ENCODE assay signal across 18 cellular contexts in genomic region chr4:38723726-38724506, GRCh38. TPM values are rescaled to one million over a fixed set of nuclear protein-coding genes. Genes with fewer than 3 reads are reported as not detected.
DNase-seq lines count a peak whose midpoint lies in the region; FAIRE-seq and TF ChIP-seq lines count a peak whose summit lies in the region.
"Had no signal": no experiment of that assay in that cellular context is flagged by ENCODE, and none has a peak within 500 bp of the region (broad histone marks: within the 10 kb centered on the region; RNA-seq: fewer than 3 reads in every experiment).

No MANE protein-coding gene starts in this region.

- in situ Hi-C loops in GM23248 (cut with MboI), result loop anchor here (10.0 kb wide), 1 partner anchor 649 kb away; no protein-coding TSS in a partner anchor

- 86% methylated on average over 7 of the region's 7 CpGs for WGBS in GM23248 (ENCODE audit: low coverage in 1 of 2, low lambda C conversion rate in 2 of 2, missing lambda C conversion rate in 2 of 2), 2 experiments
- 82 to 86% (median 84%) methylated on average over 7 of the region's 7 CpGs for WGBS in small intestine, 3 donors

- no peak overlapping the region for H3K4me3 ChIP-seq in GM23248
- no peak overlapping the region for H3K4me3 ChIP-seq in SJCRH30
- H3K4me3 ChIP-seq in fibroblast of pulmonary artery (replicated peaks; ENCODE audit: low read depth, low read length), result no peak overlapping the region
- no peak overlapping the region for H3K4me3 ChIP-seq in small intestine (ENCODE audit: low read depth in 1 of 2, low read length in 2 of 2)
- H3K4me3 ChIP-seq: MG63 had no signal

- H3K36me3 ChIP-seq in GM23248 (ENCODE audit: low read depth) (no peaks in the 10 kb centered on the region), SJCRH30 (no peaks in the 10 kb centered on the region), small intestine (ENCODE audit: control insufficient read depth in 2 of 2, insufficient read depth in 2 of 2, low read length in 2 of 2) (no peaks in the 10 kb centered on the region)
- H3K36me3 ChIP-seq: MG63 had no signal

- no peaks in the 10 kb centered on the region for H3K9me2 ChIP-seq in GM23248 (ENCODE audit: insufficient read depth)

- FAIRE-seq in small intestine (lab: Jason Lieb, UNC), result no peak
- FAIRE-seq: islet of Langerhans had no signal

- TF ChIP-seq CTCF in fibroblast of pulmonary artery (IDR thresholded peaks at IDR 0.05; ENCODE audit: low read length, missing control alignments), result no peak

- no peaks in the 10 kb centered on the region for H3F3A ChIP-seq in GM23248 (ENCODE audit: insufficient read depth)

- no peak overlapping the region for H2AFZ ChIP-seq in GM23248

- H3K9me3 ChIP-seq in GM23248 (ENCODE audit: low read depth) (no peaks in the 10 kb centered on the region), SJCRH30 (replicated peaks) (no peaks in the 10 kb centered on the region), small intestine (ENCODE audit: control insufficient read depth, low read depth) (no peaks in the 10 kb centered on the region)
- H3K9me3 ChIP-seq: MG63 had no signal

- H3K27ac ChIP-seq in GM23248, result no peak overlapping the region
- no peak overlapping the region for H3K27ac ChIP-seq in SJCRH30
- no peak overlapping the region for H3K27ac ChIP-seq in small intestine (ENCODE audit: low read depth in 1 of 2, low read length in 1 of 2)

- peak overlapping the region; percentile 12 for H3K4me2 ChIP-seq in GM23248 (ENCODE audit: unreplicated experiment)

- no peaks in the 10 kb centered on the region for H3K79me2 ChIP-seq in GM23248 (ENCODE audit: insufficient read depth)

- H4K20me1 ChIP-seq in GM23248 (ENCODE audit: insufficient read depth), result no peaks in the 10 kb centered on the region

- no peak overlapping the region for H3K9ac ChIP-seq in GM23248

- H3K27me3 ChIP-seq in GM23248 (replicated peaks; ENCODE audit: insufficient read depth), result no peaks in the 10 kb centered on the region
- H3K27me3 ChIP-seq in SJCRH30, result no peaks in the 10 kb centered on the region
- no peaks in the 10 kb centered on the region for H3K27me3 ChIP-seq in small intestine (ENCODE audit: control insufficient read depth in 2 of 2, insufficient read depth in 2 of 2, low read length in 2 of 2)
- H3K27me3 ChIP-seq: MG63 had no signal

- DNase-seq in GM23248 (peak; percentile 13), SJCRH30 (peak; percentile 47 to 51), fibroblast of pulmonary artery (ENCODE audit: low read depth) (peak; percentile 56), small intestine (peak; percentile 67), occipital lobe (lab: John Stamatoyannopoulos, UW) (no peak), AML-193 (lab: John Stamatoyannopoulos, UW) (no peak)
- DNase-seq in stimulated activated naive CD4-positive, alpha-beta T cell treated with Interleukin-2 at 50 U/mL for 16 hours (lab: John Stamatoyannopoulos, UW), result no peak
- no peak for DNase-seq in activated naive CD4-positive, alpha-beta T cell treated with anti-CD3 and anti-CD28 coated beads, Interleukin-2, amount 50 U/mL, for 16 hours
- DNase-seq: activated T-cell treated with anti-CD3 and anti-CD28 coated beads, Interleukin-2, amount 50 U/mL, for 1 hour; CD8-positive, alpha-beta T cell; GF-D8; MG63; NCI-H2029 treated with DMSO at 0.1 percent for 48 hours; NCI-H526 treated with DMSO at 0.1 percent for 48 hours; PC-3; posterior cingulate gyrus; T-cell had no signal

- peaks cover 10% of the 10 kb centered on the region for H3K4me1 ChIP-seq in GM23248 (ENCODE audit: insufficient read depth)
- peaks cover 13% of the 10 kb centered on the region for H3K4me1 ChIP-seq in SJCRH30
- peaks cover 3% of the 10 kb centered on the region in 2 donors for H3K4me1 ChIP-seq in small intestine (ENCODE audit: control insufficient read depth in 2 of 2, insufficient read depth in 1 of 2, low read depth in 1 of 2, low read length in 1 of 2)

RNA-seq across cellular contexts. Expression of gene TLR10, which starts 58.9 kb away (rescaled TPM):
- total RNA-seq in GM23248 (2014; rRNA removed; shearing (Covaris generic)), result not detected in 2 replicates
- polyA plus RNA-seq in GM23248 (2016; fragmentation: Nextera tagmentation; extraction: Ambion mirVana) (not detected in 2 replicates), small intestine (under 1 TPM in 2 of 3 donors, not detected in 1; 0.22 to 0.52 TPM)
- total RNA-seq in SJCRH30 (2014; rRNA removed; shearing (Covaris generic)), result not detected in 2 replicates
- 2.5 TPM for total RNA-seq in occipital lobe
- total RNA-seq: PC-3 had no signal

RNA-seq across cellular contexts. Expression of gene KLF3, which starts 59.9 kb away (rescaled TPM):
- total RNA-seq in GM23248 (2014; rRNA removed; shearing (Covaris generic)), result 12.8 and 14.7 TPM in 2 replicates
- polyA plus RNA-seq in GM23248 (2016; fragmentation: Nextera tagmentation; extraction: Ambion mirVana) (12.9 and 13.8 TPM in 2 replicates), small intestine (10 to 100 TPM; 32.0 to 35.1 (median 33.8) TPM)
- 23.6 and 25.9 TPM in 2 replicates for total RNA-seq in SJCRH30 (2014; rRNA removed; shearing (Covaris generic))
- 23.4 TPM for total RNA-seq in occipital lobe

Comparison
In these comparisons a context has a peak if more than half of its experiments do, and no peak if none do; other contexts are left out.
1. DNase-seq: peak in GM23248 (single experiment), SJCRH30 (2 of 2), fibroblast of pulmonary artery (single experiment) and small intestine (single experiment); none in stimulated activated naive CD4-positive, alpha-beta T cell treated with Interleukin-2 at 50 U/mL for 16 hours (single experiment), occipital lobe (single experiment), AML-193 (0 of 2) and activated naive CD4-positive, alpha-beta T cell treated with anti-CD3 and anti-CD28 coated beads, Interleukin-2, amount 50 U/mL, for 16 hours (single experiment).